ENCODE assay signal across 17 cellular contexts in the genomic region with DNA sequence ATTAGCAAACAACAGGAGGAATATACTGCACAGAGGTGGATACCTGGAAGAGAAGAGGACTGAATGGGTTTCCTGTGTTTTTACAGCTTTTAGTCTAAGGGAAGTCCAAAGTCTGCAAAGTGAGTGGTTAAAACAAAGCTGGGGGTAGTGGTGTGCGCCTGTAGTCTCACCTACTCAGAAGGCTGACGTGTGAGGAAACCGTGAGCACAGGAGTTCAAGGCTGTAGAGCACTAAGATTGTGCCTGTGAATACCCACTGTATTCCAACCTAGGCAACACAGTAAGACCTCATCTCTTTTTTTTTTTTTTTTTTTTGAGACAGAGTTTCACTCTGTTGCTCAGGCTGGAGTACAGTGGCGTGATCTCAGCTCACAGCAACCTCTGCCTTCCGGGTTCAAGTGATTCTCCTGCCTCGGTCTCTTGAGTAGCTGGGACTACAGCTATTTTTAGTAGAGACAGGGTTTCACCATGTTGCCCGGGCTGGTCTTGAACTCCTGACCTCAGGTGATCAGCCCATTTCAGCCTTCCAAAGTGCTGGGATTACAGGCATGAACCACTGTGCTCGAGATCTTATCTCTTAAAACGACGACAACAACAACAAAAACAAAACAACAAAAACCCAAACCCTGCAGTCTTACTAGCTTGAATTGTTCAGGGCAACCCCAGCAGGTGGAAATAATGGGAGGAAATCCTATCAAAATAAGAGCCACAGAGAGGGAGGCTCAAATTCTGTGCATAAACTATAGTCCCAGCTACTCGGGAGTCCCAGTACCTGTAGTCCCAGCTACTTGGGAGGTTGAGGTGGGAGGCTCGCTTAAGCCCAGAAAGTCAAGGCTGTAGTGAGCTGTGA. TPM values are rescaled to one million over a fixed set of nuclear protein-coding genes. Genes with fewer than 3 reads are reported as not detected.
DNase-seq lines count a peak whose midpoint lies in the region; ATAC-seq, FAIRE-seq and TF ChIP-seq lines count a peak whose summit lies in the region.
"Had no signal": no experiment of that assay in that cellular context is flagged by ENCODE, and none has a peak within 500 bp of the region (broad histone marks: within the 10 kb centered on the region; RNA-seq: fewer than 3 reads in every experiment).

No MANE protein-coding gene starts in this region.

- peak overlapping the region; percentile 23; the same call in 1 of the 2 replicates for H3K4me2 ChIP-seq in BLaER1
- H3K4me2 ChIP-seq in GM12878 (ENCODE audit: control insufficient read depth, insufficient read depth): no peak overlapping the region

- CTCF ChIA-PET in GM12878 (lab: Yijun Ruan, JAX): interaction anchor here (0.5 to 10.1 kb wide), 23 partner anchors 10 to 657 kb away, joined by 3 to 120 read pairs (median 4); no protein-coding TSS in a partner anchor

- H3K36me3 ChIP-seq in BLaER1: no peaks in the 10 kb centered on the region
- H3K36me3 ChIP-seq in H7 (replicated peaks; ENCODE audit: control insufficient read depth, insufficient read depth, low read length): no peaks in the 10 kb centered on the region
- H3K36me3 ChIP-seq in GM12878 (ENCODE audit: control insufficient read depth in 2 of 2, insufficient read depth in 2 of 2, low read length in 1 of 2): no peaks in the 10 kb centered on the region
- no peaks in the 10 kb centered on the region for H3K36me3 ChIP-seq in mucosa of descending colon (ENCODE audit: low read depth)

- TF ChIP-seq RAD21 in GM12878 (IDR thresholded peaks at IDR 0.05; ENCODE audit: insufficient read depth, low read depth, low read length): no peak

- H3K27ac ChIP-seq in BLaER1 (no peak overlapping the region), GM12878 (ENCODE audit: control insufficient read depth, insufficient read depth) (no peak overlapping the region)
- H3K27ac ChIP-seq: HL-60 had no signal

- no peak overlapping the region for H3K9ac ChIP-seq in BLaER1
- H3K9ac ChIP-seq in GM12878 (ENCODE audit: control insufficient read depth, insufficient read depth, low read length): no peak overlapping the region

- in situ Hi-C loops in GM12878 (cut with MboI): no loop called here

- BruUV-seq in GM12878 (replicated peaks; lab: Mats Ljungman, UMichigan): no TSS peak

- H3K4me3 ChIP-seq in BLaER1 (no peak overlapping the region), H7 (ENCODE audit: insufficient read depth, low read depth, low read length) (no peak overlapping the region), GM12878 (no peak overlapping the region), mucosa of descending colon (no peak overlapping the region)

- H3K4me1 ChIP-seq in BLaER1 (peaks cover 12% of the 10 kb centered on the region), GM12878 (ENCODE audit: control insufficient read depth, insufficient read depth, low read length) (0 out of 2 replicates have a peak, but pooled peaks cover 4% of the 10 kb centered on the region), mucosa of descending colon (ENCODE audit: low read depth) (peaks cover 8% of the 10 kb centered on the region)

- H3K27me3 ChIP-seq in BLaER1: no peaks in the 10 kb centered on the region
- H3K27me3 ChIP-seq in H7 (ENCODE audit: control insufficient read depth, insufficient read depth, low read length): no peaks in the 10 kb centered on the region
- no peaks in the 10 kb centered on the region for H3K27me3 ChIP-seq in GM12878 (replicated peaks in 1 of 2; ENCODE audit: control insufficient read depth in 2 of 2, insufficient read depth in 2 of 2, low read length in 1 of 2)

- no peaks in the 10 kb centered on the region for H3K9me3 ChIP-seq in BLaER1
- H3K9me3 ChIP-seq in GM12878 (replicated peaks; ENCODE audit: control insufficient read depth, insufficient read depth, low read length): no peaks in the 10 kb centered on the region
- H3K9me3 ChIP-seq in mucosa of descending colon: no peaks in the 10 kb centered on the region

- no peaks in the 10 kb centered on the region for H3K79me2 ChIP-seq in GM12878 (ENCODE audit: control insufficient read depth, insufficient read depth, low read length)

- 49% methylated on average over 12 of the region's 12 CpGs for WGBS in GM12878 (ENCODE audit: insufficient coverage, insufficient replicate concordance, low lambda C conversion rate, missing lambda C conversion rate)

- peak; percentile 52 for DNase-seq in H7
- DNase-seq in GM12878 (ENCODE audit: low read depth, low spot score): no peak
- DNase-seq in mucosa of descending colon: peak in 1 of 3 donors; percentile 51
- DNase-seq in NOMO-1 treated with dmso at 0.1 percent for 144 hours (lab: John Stamatoyannopoulos, UW; ENCODE audit: unreplicated experiment): no peak
- DNase-seq in medulla oblongata (ENCODE audit: extremely low spot score): no peak
- DNase-seq in H54 (ENCODE audit: insufficient read length, low spot score): no peak
- DNase-seq: islet precursor cell; NCI-H1105 treated with DMSO at 0.1 percent for 48 hours; NCI-H2171 treated with DMSO at 0.1 percent for 48 hours; nucleus accumbens; stimulated activated CD4-positive, alpha-beta T cell treated with anti-CD3 and anti-CD28 coated beads, Interleukin-4, amount 100 ng/mL, for 1 hour; T-helper 1 cell had no signal

- TF ChIP-seq POLR2A in GM12878 (IDR thresholded peaks at IDR 0.05; ENCODE audit: low read depth, low read length) (no peak), H54 (IDR thresholded peaks at IDR 0.05; ENCODE audit: low read depth, low read length) (no peak)

- H2AFZ ChIP-seq in GM12878 (ENCODE audit: control insufficient read depth, low read depth, low read length): no peak overlapping the region

- SMC1A ChIA-PET in GM12878 (lab: Charles Lee; ENCODE audit: uncharacterized antibody, unreplicated experiment): interaction anchor here (0.7 to 3.2 kb wide), 21 partner anchors 10 to 507 kb away, joined by 3 to 22 read pairs (median 4); a partner anchor contains a TSS

- POLR2A ChIA-PET in GM12878 (lab: Charles Lee): interaction anchor here (0.6 to 2.0 kb wide), 10 partner anchors 13 to 140 kb away, joined by 3 to 9 read pairs (median 5); a partner anchor contains a TSS

- intact Hi-C loops in GM12878 (cut with micrococcal nuclease; ENCODE audit: unreplicated experiment): no loop called here
- intact Hi-C loops in mucosa of descending colon (cut with DNase I, micrococcal nuclease): no loop called here

- RAD21 ChIA-PET in GM12878 (lab: Charles Lee; ENCODE audit: unreplicated experiment): interaction anchor here (0.8 to 3.6 kb wide), 13 partner anchors 11 to 85 kb away, joined by 3 to 20 read pairs (median 3); no protein-coding TSS in a partner anchor

- ATAC-seq in GM12878: peak; percentile 20; the same call in 1 of the 3 replicates
- ATAC-seq in mucosa of descending colon: peak; percentile 95
- no peak for ATAC-seq in HG02642 (IDR thresholded peaks at IDR 0.05; ENCODE audit: poor library complexity, unreplicated experiment)
- ATAC-seq: activated CD4-positive, CD25-positive, alpha-beta regulatory T cell treated with anti-CD3 and anti-CD28 coated beads, Interleukin-2, amount 50 U/mL, for 24 hours had no signal

- TF ChIP-seq EP300 in GM12878 (IDR thresholded peaks at IDR 0.05; ENCODE audit: borderline replicate concordance in 1 of 2, control insufficient read depth in 1 of 2, low read depth in 2 of 2, low read length in 2 of 2): no peak

- TF ChIP-seq CTCF in GM12878 (IDR thresholded peaks at IDR 0.05 in 2 of 3, conservative IDR thresholded peaks at IDR 0.05 in 1 of 3; ENCODE audit: control insufficient read depth in 2 of 3, extremely low read depth in 1 of 3, insufficient read depth in 1 of 3, low read depth in 3 of 3, low read length in 3 of 3) (no peak), mucosa of descending colon (IDR thresholded peaks at IDR 0.05) (no peak)

- FAIRE-seq in GM12878 (lab: Jason Lieb, UNC): no peak
- no peak for FAIRE-seq in H54 (lab: Jason Lieb, UNC)
- FAIRE-seq: GM19239 had no signal

- H4K20me1 ChIP-seq in BLaER1 (no peaks in the 10 kb centered on the region), GM12878 (ENCODE audit: control insufficient read depth, insufficient read depth) (no peaks in the 10 kb centered on the region)

RNA-seq across cellular contexts. Expression of a gene that starts 16.7 kb away (rescaled TPM):
- total RNA-seq in H7 (2014; rRNA removed; shearing (Covaris generic)): 21.0 and 21.7 TPM in 2 replicates
- total RNA-seq in GM12878 (2013; cell fraction: nucleolus; rRNA removed): 478 and 487 TPM in 2 replicates
- 26.2 and 32.9 TPM in 2 replicates for total RNA-seq in GM12878 (2014; rRNA removed)
- 21.8 and 23.4 TPM in 2 replicates for total RNA-seq in GM12878 (2014; rRNA removed; fragmentation: Illumina TruSeq; extraction: Trizol)
- total RNA-seq in GM12878 (2021): 42.6 and 50.3 TPM in 2 replicates
- polyA plus RNA-seq in GM12878 (2011; ENCODE audit: low read depth): 27.2 TPM
- 56.1 and 76.6 TPM in 2 replicates for polyA plus RNA-seq in GM12878 (2011; rRNA removed)
- 87.3 and 102 TPM in 2 replicates for polyA plus RNA-seq in GM12878 (2011; cell fraction: cytosol; rRNA removed)
- 272 and 292 TPM in 2 replicates for polyA plus RNA-seq in GM12878 (2011; cell fraction: nucleus; rRNA removed)
- 35.2 and 37.5 TPM in 2 replicates for polyA plus RNA-seq in GM12878 (2012)
- 43.1 and 63.1 TPM in 2 replicates for polyA plus RNA-seq in GM12878 (2014; fragmentation: Illumina TruSeq; extraction: Trizol)
- 1 to 10 TPM; 3.0 to 6.4 TPM for polyA plus RNA-seq in GM12878 (2014; fragmentation: Nextera tagmentation; extraction: Ambion mirVana)
- 35.0 and 38.5 TPM in 2 replicates for polyA plus RNA-seq in GM12878 (2014; rRNA removed)
- polyA plus RNA-seq in GM12878 (2016; fragmentation: Nextera tagmentation; extraction: Ambion mirVana): 10 to 100 TPM; 28.3 to 33.4 TPM
- 170 and 189 TPM in 2 replicates for polyA minus RNA-seq in GM12878 (2011; rRNA and poly(A)+ RNA removed)
- polyA minus RNA-seq in GM12878 (2011; cell fraction: cytosol; rRNA and poly(A)+ RNA removed): 27.9 and 53.3 TPM in 2 replicates
- 149 and 228 TPM in 2 replicates for polyA minus RNA-seq in GM12878 (2011; cell fraction: nucleus; rRNA and poly(A)+ RNA removed)
- 100 to 1,000 TPM in 1 of 3 donors, 10 to 100 TPM in 2; 88.5 to 105 (median 95.6) TPM for total RNA-seq in mucosa of descending colon

RNA-seq across cellular contexts. Expression of a gene that starts 18.9 kb away (rescaled TPM):
- 18.6 and 26.9 TPM in 2 replicates for total RNA-seq in H7 (2014; rRNA removed; shearing (Covaris generic))
- 0.15 TPM in 1 of 2 replicates, not detected in the other for total RNA-seq in GM12878 (2013; cell fraction: nucleolus; rRNA removed)
- 0.27 and 0.40 TPM in 2 replicates for total RNA-seq in GM12878 (2014; rRNA removed)
- 0.18 and 0.40 TPM in 2 replicates for total RNA-seq in GM12878 (2014; rRNA removed; fragmentation: Illumina TruSeq; extraction: Trizol)
- total RNA-seq in GM12878 (2021): 0.93 and 1.1 TPM in 2 replicates
- polyA plus RNA-seq in GM12878 (2011; ENCODE audit: low read depth): 0.72 TPM
- polyA plus RNA-seq in GM12878 (2011; rRNA removed): 0.04 and 0.07 TPM in 2 replicates
- polyA plus RNA-seq in GM12878 (2011; cell fraction: cytosol; rRNA removed): 0.01 and 0.05 TPM in 2 replicates
- polyA plus RNA-seq in GM12878 (2011; cell fraction: nucleus; rRNA removed): not detected in 2 replicates
- polyA plus RNA-seq in GM12878 (2012): 1.5 and 2.4 TPM in 2 replicates
- 0.22 and 0.34 TPM in 2 replicates for polyA plus RNA-seq in GM12878 (2014; fragmentation: Illumina TruSeq; extraction: Trizol)
- polyA plus RNA-seq in GM12878 (2014; fragmentation: Nextera tagmentation; extraction: Ambion mirVana): under 1 TPM; 0.03 to 0.05 TPM
- polyA plus RNA-seq in GM12878 (2014; rRNA removed): 0.39 and 0.67 TPM in 2 replicates
- polyA plus RNA-seq in GM12878 (2016; fragmentation: Nextera tagmentation; extraction: Ambion mirVana): under 1 TPM; 0.30 to 0.40 TPM
- not detected in 2 replicates for polyA minus RNA-seq in GM12878 (2011; rRNA and poly(A)+ RNA removed)
- 0.53 and 1.7 TPM in 2 replicates for polyA minus RNA-seq in GM12878 (2011; cell fraction: cytosol; rRNA and poly(A)+ RNA removed)
- 0.29 TPM in 1 of 2 replicates, not detected in the other for polyA minus RNA-seq in GM12878 (2011; cell fraction: nucleus; rRNA and poly(A)+ RNA removed)
- total RNA-seq in mucosa of descending colon: 100 to 1,000 TPM in 1 of 3 donors, 10 to 100 TPM in 2; 19.3 to 246 (median 52.4) TPM

RNA-seq across cellular contexts. Expression of a gene that starts 53.7 kb away (rescaled TPM):
- total RNA-seq in H7 (2014; rRNA removed; shearing (Covaris generic)): 54.6 and 101 TPM in 2 replicates
- total RNA-seq in GM12878 (2013; cell fraction: nucleolus; rRNA removed): 148 and 163 TPM in 2 replicates
- total RNA-seq in GM12878 (2014; rRNA removed) (54.0 and 59.3 TPM in 2 replicates), GM12878 (2014; rRNA removed; fragmentation: Illumina TruSeq; extraction: Trizol) (51.3 and 54.5 TPM in 2 replicates), GM12878 (2021) (82.6 and 86.2 TPM in 2 replicates), mucosa of descending colon (100 to 1,000 TPM; 158 to 230 (median 227) TPM)
- polyA plus RNA-seq in GM12878 (2011; ENCODE audit: low read depth): 58.9 TPM
- polyA plus RNA-seq in GM12878 (2011; rRNA removed) (63.6 and 74.7 TPM in 2 replicates), GM12878 (2014; fragmentation: Illumina TruSeq; extraction: Trizol) (57.3 and 59.8 TPM in 2 replicates), GM12878 (2014; fragmentation: Nextera tagmentation; extraction: Ambion mirVana) (10 to 100 TPM; 18.4 to 18.9 TPM), GM12878 (2014; rRNA removed) (55.0 and 62.0 TPM in 2 replicates), GM12878 (2016; fragmentation: Nextera tagmentation; extraction: Ambion mirVana) (10 to 100 TPM; 91.1 to 96.4 TPM)
- polyA plus RNA-seq in GM12878 (2011; cell fraction: cytosol; rRNA removed): 75.5 and 84.3 TPM in 2 replicates
- polyA plus RNA-seq in GM12878 (2011; cell fraction: nucleus; rRNA removed): 78.8 and 87.2 TPM in 2 replicates
- polyA plus RNA-seq in GM12878 (2012): 79.3 and 107 TPM in 2 replicates
- 99.8 and 120 TPM in 2 replicates for polyA minus RNA-seq in GM12878 (2011; rRNA and poly(A)+ RNA removed)
- 42.0 and 49.0 TPM in 2 replicates for polyA minus RNA-seq in GM12878 (2011; cell fraction: cytosol; rRNA and poly(A)+ RNA removed)
- polyA minus RNA-seq in GM12878 (2011; cell fraction: nucleus; rRNA and poly(A)+ RNA removed): 42.8 and 58.9 TPM in 2 replicates
